8 cellular contexts compared by ENCODE assay signal in genomic region chr22:20703414-20703806, GRCh38.
DNase-seq lines count a peak whose midpoint lies in the region; ATAC-seq and TF ChIP-seq lines count a peak whose summit lies in the region.
"Not testable (repeated sequence)": the region's sequence is repeated elsewhere in the genome, so short reads cannot be mapped to it uniquely, and the experiment has no call there.

No MANE protein-coding gene starts in this region.

- CTCF ChIA-PET in activated CD8-positive, alpha-beta T cell treated with anti-CD3 and anti-CD28 coated beads for 36 hours (lab: Charles Lee): interaction anchor here (1.0 to 1.3 kb wide), 2 partner anchors 81 to 285 kb away, joined by 3 to 4 read pairs; no protein-coding TSS in a partner anchor

- H3K4me1 Mint-ChIP-seq in CD14-positive monocyte: peaks cover 11% of the 10 kb centered on the region
- H3K4me1 Mint-ChIP-seq in activated CD8-positive, alpha-beta T cell treated with anti-CD3 and anti-CD28 coated beads for 36 hours (ENCODE audit: low read depth): not testable (repeated sequence)
- peaks cover 13% of the 10 kb centered on the region for H3K4me1 Mint-ChIP-seq in dendritic cell treated with granulocyte-macrophage colony-stimulating factor and Interleukin-4, amounts not matched to agents 40 ng/mL and 50 ng/mL, for 4 days (ENCODE audit: low read depth)

- H3K27me3 ChIP-seq in HUES6 (ENCODE audit: control insufficient read depth, insufficient read depth, low read length) (peaks cover 14% of the 10 kb centered on the region), left lung (peaks cover 0 to 14% of the 10 kb centered on the region in 2 donors)

- not testable (repeated sequence) for H3K4me1 ChIP-seq in HUES6 (ENCODE audit: control insufficient read depth, insufficient read depth, low read length)
- H3K4me1 ChIP-seq in left lung: peaks cover 0 to 15% of the 10 kb centered on the region in 2 donors

- H3K36me3 ChIP-seq in HUES6 (ENCODE audit: control insufficient read depth, insufficient read depth, low read length): not testable (repeated sequence)
- H3K36me3 ChIP-seq in left lung: peaks cover 0 to 13% of the 10 kb centered on the region in 2 donors

- not testable (repeated sequence) for H3K9me3 Mint-ChIP-seq in CD14-positive monocyte; activated CD8-positive, alpha-beta T cell treated with anti-CD3 and anti-CD28 coated beads for 36 hours; dendritic cell treated with granulocyte-macrophage colony-stimulating factor and Interleukin-4, amounts not matched to agents 40 ng/mL and 50 ng/mL, for 4 days

- peak overlapping the region in 1 of 7 donors; percentile 73 for H3K27ac Mint-ChIP-seq in CD14-positive monocyte
- H3K27ac Mint-ChIP-seq in activated CD8-positive, alpha-beta T cell treated with anti-CD3 and anti-CD28 coated beads for 36 hours: not testable (repeated sequence)
- peak overlapping the region; percentile 98 for H3K27ac Mint-ChIP-seq in dendritic cell treated with granulocyte-macrophage colony-stimulating factor and Interleukin-4, amounts not matched to agents 40 ng/mL and 50 ng/mL, for 4 days

- peak; percentile 57 for DNase-seq in CD14-positive monocyte (ENCODE audit: low spot score)
- not testable (repeated sequence) for DNase-seq in activated CD8-positive, alpha-beta T cell treated with anti-CD3 and anti-CD28 coated beads for 36 hours
- peak; percentile 76 to 92 for DNase-seq in left lung
- DNase-seq in stimulated activated CD4-positive, alpha-beta T cell treated with anti-CD3 and anti-CD28 coated beads, Interleukin-12 subunit alpha, Interleukin-12 subunit beta, amount 100 ng/mL, for 48 hours (ENCODE audit: low read depth in 2 of 3, low spot score in 1 of 3): peak in 2 of 3 donors; percentile 20 to 49

- TF ChIP-seq CTCF in CD14-positive monocyte (IDR thresholded peaks at IDR 0.05); activated CD8-positive, alpha-beta T cell treated with anti-CD3 and anti-CD28 coated beads for 36 hours (IDR thresholded peaks at IDR 0.05); left lung (IDR thresholded peaks at IDR 0.05): not testable (repeated sequence)

- H3K27me3 Mint-ChIP-seq in CD14-positive monocyte (ENCODE audit: low read depth in 3 of 3): peaks cover 17 to 27% (median 20%) of the 10 kb centered on the region in 3 donors
- H3K27me3 Mint-ChIP-seq in activated CD8-positive, alpha-beta T cell treated with anti-CD3 and anti-CD28 coated beads for 36 hours: not testable (repeated sequence)
- H3K27me3 Mint-ChIP-seq in dendritic cell treated with granulocyte-macrophage colony-stimulating factor and Interleukin-4, amounts not matched to agents 40 ng/mL and 50 ng/mL, for 4 days: peaks cover 29% of the 10 kb centered on the region

- peak overlapping the region; percentile 91 to 98 for H3K4me3 Mint-ChIP-seq in CD14-positive monocyte
- peak overlapping the region; percentile 84 for H3K4me3 Mint-ChIP-seq in activated CD8-positive, alpha-beta T cell treated with anti-CD3 and anti-CD28 coated beads for 36 hours
- peak overlapping the region; percentile 94 for H3K4me3 Mint-ChIP-seq in dendritic cell treated with granulocyte-macrophage colony-stimulating factor and Interleukin-4, amounts not matched to agents 40 ng/mL and 50 ng/mL, for 4 days

- POLR2A ChIA-PET in activated CD8-positive, alpha-beta T cell treated with anti-CD3 and anti-CD28 coated beads for 36 hours (lab: Charles Lee): not testable (repeated sequence)

- H3K9me3 ChIP-seq in HUES6 (ENCODE audit: control insufficient read depth, insufficient read depth, low read depth, low read length); left lung: not testable (repeated sequence)

- H3K27ac ChIP-seq in HUES6 (ENCODE audit: low read depth, low read length); left lung: not testable (repeated sequence)

- H3K4me3 ChIP-seq in HUES6 (ENCODE audit: low read depth, low read length) (peak overlapping the region; percentile 44), left lung (peak overlapping the region; percentile 9 to 60)

- intact Hi-C loops in CD14-positive monocyte (cut with micrococcal nuclease): loop anchor here in 1 of 2 donors (5.0 to 10.0 kb wide), 2 partner anchors 276 to 1409 kb away; partner anchors contain the start of gene CLTCL1
- intact Hi-C loops in activated CD8-positive, alpha-beta T cell treated with anti-CD3 and anti-CD28 coated beads for 36 hours (cut with micrococcal nuclease); dendritic cell treated with granulocyte-macrophage colony-stimulating factor and Interleukin-4, amounts not matched to agents 40 ng/mL and 50 ng/mL, for 4 days (cut with micrococcal nuclease); left lung (cut with DNase I): not testable (repeated sequence)

- H3K9ac ChIP-seq in HUES6 (ENCODE audit: low read length): not testable (repeated sequence)

- ATAC-seq in GM19455 (IDR thresholded peaks at IDR 0.05; ENCODE audit: unreplicated experiment) (peak; percentile 14), HG02852 (IDR thresholded peaks at IDR 0.05; ENCODE audit: unreplicated experiment) (peak; percentile 17), left lung (peak; percentile 52)
- ATAC-seq in activated CD8-positive, alpha-beta T cell treated with anti-CD3 and anti-CD28 coated beads for 36 hours: peak; percentile 8

- peaks cover 19 to 25% of the 10 kb centered on the region in 2 donors for H3K36me3 Mint-ChIP-seq in CD14-positive monocyte
- H3K36me3 Mint-ChIP-seq in activated CD8-positive, alpha-beta T cell treated with anti-CD3 and anti-CD28 coated beads for 36 hours (ENCODE audit: low read depth): not testable (repeated sequence)
- H3K36me3 Mint-ChIP-seq in dendritic cell treated with granulocyte-macrophage colony-stimulating factor and Interleukin-4, amounts not matched to agents 40 ng/mL and 50 ng/mL, for 4 days (ENCODE audit: low read depth): peaks cover 34% of the 10 kb centered on the region
